ENCODE assay signal across 8 cellular contexts in genomic region chr7:37510043-37510634, GRCh38.
A peak's percentile ranks its signal among the peaks of the same experiment; 100 is the strongest.
DNase-seq lines count a peak whose midpoint lies in the region; ATAC-seq and TF ChIP-seq lines count a peak whose summit lies in the region.

No MANE protein-coding gene starts in this region.

- no peak for TF ChIP-seq POLR2A in GM18505 (IDR thresholded peaks at IDR 0.05; ENCODE audit: borderline replicate concordance, extremely low read depth, insufficient read depth, insufficient read length)

- H3K27me3 Mint-ChIP-seq in neural crest cell (ENCODE audit: low read depth), result peaks cover 4% of the 10 kb centered on the region

- no peaks in the 10 kb centered on the region for H3K9me3 Mint-ChIP-seq in neural crest cell

- H3K36me3 Mint-ChIP-seq in neural crest cell (ENCODE audit: low read depth), result no peaks in the 10 kb centered on the region

- H3K4me1 ChIP-seq in left ventricle myocardium inferior, result no peaks in the 10 kb centered on the region

- H3K27ac ChIP-seq in left ventricle myocardium inferior (replicated peaks), result no peak overlapping the region

- DNase-seq in left ventricle myocardium inferior, result no peak
- DNase-seq in Right ventricle myocardium superior, result no peak
- DNase-seq in NOMO-1 treated with DMSO at 0.1 percent for 48 hours (lab: John Stamatoyannopoulos, UW; ENCODE audit: unreplicated experiment), result peak; percentile 46
- peak; percentile 5 for DNase-seq in cerebellar cortex (ENCODE audit: low spot score)
- DNase-seq in neural crest cell (ENCODE audit: low read depth, low spot score), result no peak
- DNase-seq in dedifferentiated amniotic fluid mesenchymal stem cell (ENCODE audit: extremely low spot score), result no peak

- no peak overlapping the region for H3K27ac Mint-ChIP-seq in neural crest cell (ENCODE audit: unreplicated experiment)

- TF ChIP-seq CTCF in left ventricle myocardium inferior (IDR thresholded peaks at IDR 0.05; ENCODE audit: borderline replicate concordance), result peak; percentile 79
- TF ChIP-seq CTCF in neural crest cell (conservative IDR thresholded peaks at IDR 0.05), result peak; percentile 76

- no peak overlapping the region for H3K4me3 ChIP-seq in left ventricle myocardium inferior

- no peaks in the 10 kb centered on the region for H3K9me3 ChIP-seq in left ventricle myocardium inferior (replicated peaks)

- H3K4me1 Mint-ChIP-seq in neural crest cell, result no peaks in the 10 kb centered on the region

- no peak overlapping the region for H3K4me3 Mint-ChIP-seq in neural crest cell

- H3K27me3 ChIP-seq in left ventricle myocardium inferior (ENCODE audit: low read depth), result peaks cover 13% of the 10 kb centered on the region

- intact Hi-C loops in left ventricle myocardium inferior (cut with micrococcal nuclease), result no loop called here
- intact Hi-C loops in Right ventricle myocardium superior (cut with DNase I), result no loop called here

- no peaks in the 10 kb centered on the region for H3K36me3 ChIP-seq in left ventricle myocardium inferior

- ATAC-seq in Right ventricle myocardium superior (ENCODE audit: poor library complexity), result no peak
- no peak for ATAC-seq in GM21515 (IDR thresholded peaks at IDR 0.05; ENCODE audit: unreplicated experiment)
- no peak for ATAC-seq in GM18505 (IDR thresholded peaks at IDR 0.05; ENCODE audit: unreplicated experiment)

Comparison
In these comparisons a context has a peak if more than half of its experiments do, and no peak if none do; other contexts are left out.
1. DNase-seq: peak in NOMO-1 treated with DMSO at 0.1 percent for 48 hours (single experiment) and cerebellar cortex (single experiment); none in left ventricle myocardium inferior (single experiment), Right ventricle myocardium superior (single experiment), neural crest cell (single experiment) and dedifferentiated amniotic fluid mesenchymal stem cell (single experiment).